In the genomic region with DNA sequence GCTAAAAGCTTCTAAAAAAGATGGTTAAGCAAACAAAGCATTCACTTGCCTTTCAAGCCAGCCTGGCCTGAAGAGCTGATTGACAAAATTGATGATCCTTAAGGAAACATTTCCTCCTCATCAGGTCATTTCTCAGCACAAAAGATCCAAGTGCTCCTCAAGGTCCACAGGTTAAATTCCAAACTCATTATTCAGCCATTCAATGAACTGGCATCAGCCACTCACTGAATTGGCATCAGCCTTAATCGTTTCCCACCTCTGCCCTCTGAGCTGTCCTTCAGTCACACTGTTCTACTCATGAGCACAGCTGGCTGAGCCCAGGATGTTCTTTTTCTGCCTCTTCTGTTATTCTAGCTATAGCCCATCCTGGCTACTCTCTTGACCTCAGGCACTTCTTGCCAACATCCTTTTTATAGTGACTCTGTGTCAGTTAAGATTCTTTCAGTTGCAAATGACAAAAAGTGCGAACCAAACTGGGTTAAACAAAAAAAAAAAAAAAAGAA, we compare ENCODE assay signal across 17 cellular contexts.
"Had no signal": no experiment of that assay in that cellular context is flagged by ENCODE, and none has a peak within 500 bp of the region (broad histone marks: within the 10 kb centered on the region; RNA-seq: fewer than 3 reads in every experiment).

No MANE protein-coding gene starts in this region.

- DNase-seq: activated CD4-positive, alpha-beta memory T cell treated with anti-CD3 and anti-CD28 coated beads for 36 hours; activated CD4-positive, alpha-beta T cell treated with anti-CD3 and anti-CD28 coated beads for 4 hours; activated naive CD4-positive, alpha-beta T cell; body of pancreas; central memory CD4-positive, alpha-beta T cell; gastrocnemius medialis; head of caudate nucleus; left cardiac atrium; lower lobe of right lung; nucleus accumbens; posterior cingulate gyrus; stimulated activated naive B cell treated with anti-CD40 and anti-IgM and Interleukin-4, amounts not matched to agents 10 μg/mL and 1 μg/mL and 100 μg/mL, for 72 hours; T-helper 2 cell; upper lobe of right lung had no signal

- H3K36me3 Mint-ChIP-seq: activated CD4-positive, alpha-beta memory T cell treated with anti-CD3 and anti-CD28 coated beads for 36 hours; mesothelial cell of epicardium; natural killer cell treated with Interleukin-12 subunit alpha and Interleukin-12 subunit beta and Interleukin-15 and Interleukin-18, amount 100 ng/mL, for 72 hours; stimulated activated naive B cell treated with anti-CD40 and anti-IgM and Interleukin-4, amounts not matched to agents 10 μg/mL and 1 μg/mL and 100 μg/mL, for 72 hours had no signal

- H3K9me3 ChIP-seq: body of pancreas, gastrocnemius medialis, lower lobe of right lung, upper lobe of right lung had no signal

- H3K27ac Mint-ChIP-seq: activated CD4-positive, alpha-beta memory T cell treated with anti-CD3 and anti-CD28 coated beads for 36 hours; activated T-helper 17 cell treated with anti-CD3 and anti-CD28 coated beads, Interleukin-2, amount 50 U/mL, for 72 hours; mesothelial cell of epicardium; natural killer cell treated with Interleukin-12 subunit alpha and Interleukin-12 subunit beta and Interleukin-15 and Interleukin-18, amount 100 ng/mL, for 72 hours; stimulated activated naive B cell treated with anti-CD40 and anti-IgM and Interleukin-4, amounts not matched to agents 10 μg/mL and 1 μg/mL and 100 μg/mL, for 72 hours had no signal

- H3K27me3 ChIP-seq: body of pancreas had no signal

- H3K4me3 Mint-ChIP-seq: activated CD4-positive, alpha-beta memory T cell treated with anti-CD3 and anti-CD28 coated beads for 36 hours; activated T-helper 17 cell treated with anti-CD3 and anti-CD28 coated beads, Interleukin-2, amount 50 U/mL, for 72 hours; mesothelial cell of epicardium; natural killer cell treated with Interleukin-12 subunit alpha and Interleukin-12 subunit beta and Interleukin-15 and Interleukin-18, amount 100 ng/mL, for 72 hours; stimulated activated naive B cell treated with anti-CD40 and anti-IgM and Interleukin-4, amounts not matched to agents 10 μg/mL and 1 μg/mL and 100 μg/mL, for 72 hours had no signal

- H3K27ac ChIP-seq: body of pancreas, gastrocnemius medialis, lower lobe of right lung, upper lobe of right lung had no signal

- ATAC-seq: activated T-helper 17 cell treated with anti-CD3 and anti-CD28 coated beads, Interleukin-2, amount 50 U/mL, for 72 hours; body of pancreas; gastrocnemius medialis; left cardiac atrium; lower lobe of right lung; natural killer cell treated with Interleukin-12 subunit alpha and Interleukin-12 subunit beta and Interleukin-15 and Interleukin-18, amount 100 ng/mL, for 72 hours; stimulated activated naive B cell treated with anti-CD40 and anti-IgM and Interleukin-4, amounts not matched to agents 10 μg/mL and 1 μg/mL and 100 μg/mL, for 72 hours; upper lobe of right lung had no signal

- H3K4me1 Mint-ChIP-seq: activated T-helper 17 cell treated with anti-CD3 and anti-CD28 coated beads, Interleukin-2, amount 50 U/mL, for 72 hours; mesothelial cell of epicardium; stimulated activated naive B cell treated with anti-CD40 and anti-IgM and Interleukin-4, amounts not matched to agents 10 μg/mL and 1 μg/mL and 100 μg/mL, for 72 hours had no signal

- H3K4me3 ChIP-seq: body of pancreas, gastrocnemius medialis, lower lobe of right lung, upper lobe of right lung had no signal

- H3K36me3 ChIP-seq: gastrocnemius medialis, lower lobe of right lung, upper lobe of right lung had no signal

- H3K4me1 ChIP-seq: body of pancreas, gastrocnemius medialis, lower lobe of right lung, upper lobe of right lung had no signal
